Comparison of ENCODE assay signal across 10 cellular contexts in genomic region chr9:110128664-110129329, GRCh38.
A peak's percentile ranks its signal among the peaks of the same experiment; 100 is the strongest.
DNase-seq lines count a peak whose midpoint lies in the region; ATAC-seq and TF ChIP-seq lines count a peak whose summit lies in the region.
"Had no signal": no experiment of that assay in that cellular context is flagged by ENCODE, and none has a peak within 500 bp of the region (broad histone marks: within the 10 kb centered on the region; RNA-seq: fewer than 3 reads in every experiment).

No MANE protein-coding gene starts in this region.

- H3K4me3 Mint-ChIP-seq in activated T-helper 1 cell treated with anti-CD3 and anti-CD28 coated beads, Interleukin-12 subunit alpha, Interleukin-12 subunit beta, Interleukin-2, Interleukin-4 antibody, amounts not matched to agents 30 ng/mL and 10 ng/mL and 1 ng/mL, durations not matched to agents 14 hours and 24 hours and 36 hours, result no peak overlapping the region
- H3K4me3 Mint-ChIP-seq: activated naive CD8-positive, alpha-beta T cell treated with anti-CD3 and anti-CD28 coated beads, Interleukin-2, amount 10 ng/mL, durations not matched to agents 7 days and 5 days had no signal

- H3K79me2 ChIP-seq in fibroblast of lung (ENCODE audit: control insufficient read depth, insufficient read depth, low read length), result peaks cover 97% of the 10 kb centered on the region

- no peak overlapping the region for H3K27ac Mint-ChIP-seq in activated T-helper 1 cell treated with anti-CD3 and anti-CD28 coated beads, Interleukin-12 subunit alpha, Interleukin-12 subunit beta, Interleukin-2, Interleukin-4 antibody, amounts not matched to agents 30 ng/mL and 10 ng/mL and 1 ng/mL, durations not matched to agents 14 hours and 24 hours and 36 hours
- H3K27ac Mint-ChIP-seq: activated naive CD8-positive, alpha-beta T cell treated with anti-CD3 and anti-CD28 coated beads, Interleukin-2, amount 10 ng/mL, durations not matched to agents 7 days and 5 days had no signal

- H3K4me1 ChIP-seq in fibroblast of lung (ENCODE audit: control insufficient read depth, extremely low read depth, insufficient read depth, low read length) (peaks cover 56% of the 10 kb centered on the region), tibial artery (peaks cover 0 to 97% (median 75%) of the 10 kb centered on the region in 4 donors)

- peaks cover 3% of the 10 kb centered on the region for H4K20me1 ChIP-seq in fibroblast of lung (ENCODE audit: control insufficient read depth, extremely low read depth, insufficient read depth, low read length)

- DNase-seq in fibroblast of lung (ENCODE audit: low read depth in 2 of 2) (no peak), tibial artery (no peak), HEK293T (ENCODE audit: extremely low spot score) (no peak), epidermal melanocyte (ENCODE audit: insufficient read length, low spot score) (no peak)
- DNase-seq in activated T-helper 1 cell treated with anti-CD3 and anti-CD28 coated beads, Interleukin-12 subunit alpha, Interleukin-12 subunit beta, Interleukin-2, Interleukin-4 antibody, amounts not matched to agents 30 ng/mL and 10 ng/mL and 1 ng/mL, durations not matched to agents 14 hours and 24 hours and 36 hours (ENCODE audit: low spot score), result no peak
- no peak for DNase-seq in activated CD4-positive, alpha-beta T cell treated with anti-CD3 and anti-CD28 coated beads for 1 hour
- DNase-seq: activated naive CD8-positive, alpha-beta T cell treated with anti-CD3 and anti-CD28 coated beads, Interleukin-2, amount 10 ng/mL, durations not matched to agents 7 days and 5 days; posterior cingulate gyrus had no signal

- no peaks in the 10 kb centered on the region for H3K27me3 Mint-ChIP-seq in activated T-helper 1 cell treated with anti-CD3 and anti-CD28 coated beads, Interleukin-12 subunit alpha, Interleukin-12 subunit beta, Interleukin-2, Interleukin-4 antibody, amounts not matched to agents 30 ng/mL and 10 ng/mL and 1 ng/mL, durations not matched to agents 14 hours and 24 hours and 36 hours (ENCODE audit: insufficient read depth)

- H3K9ac ChIP-seq in fibroblast of lung (ENCODE audit: insufficient read depth, low read length), result peak overlapping the region; percentile 24

- H3K4me3 ChIP-seq in fibroblast of lung (replicated peaks in 1 of 4; ENCODE audit: control extremely low read depth in 1 of 4, insufficient read depth in 1 of 4, low read depth in 3 of 4, low read length in 4 of 4) (peak overlapping the region in 1 of 4 experiments; percentile 52), tibial artery (peak overlapping the region; percentile 49 to 55)

- no peaks in the 10 kb centered on the region for H3K9me3 Mint-ChIP-seq in activated T-helper 1 cell treated with anti-CD3 and anti-CD28 coated beads, Interleukin-12 subunit alpha, Interleukin-12 subunit beta, Interleukin-2, Interleukin-4 antibody, amounts not matched to agents 30 ng/mL and 10 ng/mL and 1 ng/mL, durations not matched to agents 14 hours and 24 hours and 36 hours
- H3K9me3 Mint-ChIP-seq: activated naive CD8-positive, alpha-beta T cell treated with anti-CD3 and anti-CD28 coated beads, Interleukin-2, amount 10 ng/mL, durations not matched to agents 7 days and 5 days had no signal

- H3K4me2 ChIP-seq in fibroblast of lung (ENCODE audit: extremely low read depth, insufficient read depth, low read length), result peak overlapping the region; percentile 71

- POLR2A ChIA-PET in HEK293T (lab: Yijun Ruan, JAX), result no interaction called here

- H3K9me3 ChIP-seq in fibroblast of lung (ENCODE audit: control insufficient read depth, insufficient read depth, low read depth, low read length), result no peaks in the 10 kb centered on the region
- H3K9me3 ChIP-seq in tibial artery, result no peaks in the 10 kb centered on the region

- H3K4me1 Mint-ChIP-seq in activated T-helper 1 cell treated with anti-CD3 and anti-CD28 coated beads, Interleukin-12 subunit alpha, Interleukin-12 subunit beta, Interleukin-2, Interleukin-4 antibody, amounts not matched to agents 30 ng/mL and 10 ng/mL and 1 ng/mL, durations not matched to agents 14 hours and 24 hours and 36 hours (ENCODE audit: low read depth), result peaks cover 50% of the 10 kb centered on the region

- H3K27ac ChIP-seq in fibroblast of lung (ENCODE audit: insufficient read depth, low read length) (peak overlapping the region; percentile 93), tibial artery (peak overlapping the region; percentile 91 to 93)

- H3K36me3 ChIP-seq in fibroblast of lung (ENCODE audit: control insufficient read depth, insufficient read depth, low read length) (no peaks in the 10 kb centered on the region), tibial artery (no peaks in the 10 kb centered on the region)

- H2AFZ ChIP-seq in fibroblast of lung (ENCODE audit: low read length), result no peak overlapping the region

- H3K36me3 Mint-ChIP-seq in activated T-helper 1 cell treated with anti-CD3 and anti-CD28 coated beads, Interleukin-12 subunit alpha, Interleukin-12 subunit beta, Interleukin-2, Interleukin-4 antibody, amounts not matched to agents 30 ng/mL and 10 ng/mL and 1 ng/mL, durations not matched to agents 14 hours and 24 hours and 36 hours (ENCODE audit: low read depth), result peaks cover 12% of the 10 kb centered on the region
- H3K36me3 Mint-ChIP-seq: activated naive CD8-positive, alpha-beta T cell treated with anti-CD3 and anti-CD28 coated beads, Interleukin-2, amount 10 ng/mL, durations not matched to agents 7 days and 5 days had no signal

- CTCF ChIA-PET in HEK293T (lab: Yijun Ruan, JAX), result interaction anchor here (0.6 kb wide), 1 partner anchor 357 kb away, joined by 3 read pairs; no protein-coding TSS in a partner anchor

- TF ChIP-seq CTCF in fibroblast of lung (conservative IDR thresholded peaks at IDR 0.05 in 1 of 2, IDR thresholded peaks at IDR 0.05 in 1 of 2; ENCODE audit: low read depth in 1 of 2, low read length in 2 of 2) (no peak), tibial artery (IDR thresholded peaks at IDR 0.05) (no peak)

- no peaks in the 10 kb centered on the region for H3K27me3 ChIP-seq in fibroblast of lung (ENCODE audit: control insufficient read depth, insufficient read depth, low read length)
- H3K27me3 ChIP-seq in tibial artery, result no peaks in the 10 kb centered on the region

- ATAC-seq in GM19463 (IDR thresholded peaks at IDR 0.05; ENCODE audit: unreplicated experiment) (peak; percentile 64), HG03159 (IDR thresholded peaks at IDR 0.05; ENCODE audit: unreplicated experiment) (peak; percentile 80)

- intact Hi-C loops in tibial artery (cut with DNase I; ENCODE audit: low total_unique reads), result loop anchor here (10.0 kb wide), 1 partner anchor 1826 kb away; no protein-coding TSS in a partner anchor
- intact Hi-C loops in activated T-helper 1 cell treated with anti-CD3 and anti-CD28 coated beads, Interleukin-12 subunit alpha, Interleukin-12 subunit beta, Interleukin-2, Interleukin-4 antibody, amounts not matched to agents 30 ng/mL and 10 ng/mL and 1 ng/mL, durations not matched to agents 14 hours and 24 hours and 36 hours (cut with micrococcal nuclease), result no loop called here

TF ChIP-seq in HEK293T, 16 proteins besides CTCF, POLR2A, EP300 and RAD21:
- no peak for TF ChIP-seq NFRKB (IDR thresholded peaks at IDR 0.05)
- no peak for TF ChIP-seq SUZ12 (IDR thresholded peaks at IDR 0.05)
